In the genomic region with DNA sequence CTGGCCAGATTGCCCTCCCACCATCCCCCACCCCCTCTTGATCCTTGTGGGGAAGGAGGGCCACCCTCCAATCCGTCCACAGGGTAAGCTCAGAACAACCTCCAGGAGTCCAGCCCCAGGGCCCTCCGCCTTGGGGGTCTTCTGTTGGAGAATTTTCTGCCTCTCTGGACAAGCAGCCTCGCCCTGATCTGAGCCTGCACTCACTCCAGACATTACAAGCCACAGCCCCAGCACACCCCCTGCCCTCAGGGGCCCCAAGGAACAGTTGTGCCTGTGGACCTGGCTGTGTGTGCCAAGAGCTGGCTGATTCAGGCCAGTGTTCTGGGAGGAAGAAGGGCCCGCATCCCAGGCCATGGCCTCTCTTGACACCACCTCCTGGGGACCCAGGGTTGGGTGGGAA, we compare ENCODE assay signal across 12 cellular contexts. TPM values are rescaled to one million over a fixed set of nuclear protein-coding genes. Genes with fewer than 3 reads are reported as not detected.
DNase-seq lines count a peak whose midpoint lies in the region; ATAC-seq, FAIRE-seq and TF ChIP-seq lines count a peak whose summit lies in the region.
"Had no signal": no experiment of that assay in that cellular context is flagged by ENCODE, and none has a peak within 500 bp of the region (broad histone marks: within the 10 kb centered on the region; RNA-seq: fewer than 3 reads in every experiment).

No MANE protein-coding gene starts in this region.

- TF ChIP-seq CTCF in fibroblast of villous mesenchyme (IDR thresholded peaks at IDR 0.05; ENCODE audit: insufficient read depth, low read depth, low read length) (no peak), gastrocnemius medialis (IDR thresholded peaks at IDR 0.05 in 4 of 5, conservative IDR thresholded peaks at IDR 0.05 in 1 of 5) (no peak)

- peaks cover 9% of the 10 kb centered on the region for H3F3A ChIP-seq in GM23248 (ENCODE audit: insufficient read depth)

- H3K36me3 ChIP-seq in GM23248 (ENCODE audit: low read depth), result no peaks in the 10 kb centered on the region
- H3K36me3 ChIP-seq in SJCRH30, result no peaks in the 10 kb centered on the region
- H3K36me3 ChIP-seq in gastrocnemius medialis, result peaks cover 0 to 26% of the 10 kb centered on the region in 2 donors

- H3K9me2 ChIP-seq in GM23248 (ENCODE audit: insufficient read depth), result no peaks in the 10 kb centered on the region

- no peak for ATAC-seq in gastrocnemius medialis
- ATAC-seq: K562 had no signal

- H3K4me1 ChIP-seq in GM23248 (ENCODE audit: insufficient read depth), result 0 out of 2 replicates have a peak, but pooled peaks cover 4% of the 10 kb centered on the region
- H3K4me1 ChIP-seq in SJCRH30, result no peaks in the 10 kb centered on the region
- H3K4me1 ChIP-seq in gastrocnemius medialis, result peaks cover 23 to 33% of the 10 kb centered on the region in 2 donors

- H2AFZ ChIP-seq in GM23248, result no peak overlapping the region

- H3K9ac ChIP-seq in GM23248, result no peak overlapping the region

- no peak overlapping the region for H3K27ac ChIP-seq in GM23248
- H3K27ac ChIP-seq in SJCRH30, result no peak overlapping the region
- peak overlapping the region; percentile 14 to 69 (median 58) for H3K27ac ChIP-seq in gastrocnemius medialis
- H3K27ac ChIP-seq: SJSA1 had no signal

- peaks cover 24% of the 10 kb centered on the region for H3K27me3 ChIP-seq in GM23248 (replicated peaks; ENCODE audit: insufficient read depth)
- H3K27me3 ChIP-seq in SJCRH30, result no peaks in the 10 kb centered on the region
- peaks cover 33 to 51% (median 42%) of the 10 kb centered on the region in 3 donors for H3K27me3 ChIP-seq in gastrocnemius medialis

- H3K79me2 ChIP-seq in GM23248 (ENCODE audit: insufficient read depth), result no peaks in the 10 kb centered on the region

- H3K4me3 ChIP-seq in GM23248 (no peak overlapping the region; the same call in 1 of the 2 replicates), SJCRH30 (peak overlapping the region; percentile 35; the same call in 1 of the 2 replicates), fibroblast of villous mesenchyme (ENCODE audit: low read depth, low read length) (peak overlapping the region; percentile 34), gastrocnemius medialis (peak overlapping the region in 3 of 4 donors; percentile 57 to 63 (median 58))
- H3K4me3 ChIP-seq: K562, SJSA1 had no signal

- no peak for TF ChIP-seq POLR2A in gastrocnemius medialis (IDR thresholded peaks at IDR 0.05)

- no peak overlapping the region for H3K4me2 ChIP-seq in GM23248 (ENCODE audit: unreplicated experiment)

- H4K20me1 ChIP-seq in GM23248 (ENCODE audit: insufficient read depth), result no peaks in the 10 kb centered on the region

- 72 to 76% methylated on average over 3 to 4 of the region's 4 CpGs for WGBS in GM23248 (ENCODE audit: low coverage in 1 of 2, low lambda C conversion rate in 2 of 2, missing lambda C conversion rate in 2 of 2), 2 experiments

- in situ Hi-C loops in GM23248 (cut with MboI), result no loop called here
- in situ Hi-C loops in gastrocnemius medialis (cut with MboI; ENCODE audit: low sequenced_read_pairs in 4 of 4), result no loop called here

- DNase-seq in GM23248 (peak; percentile 19), SJCRH30 (no peak), fibroblast of villous mesenchyme (ENCODE audit: low read depth) (no peak), gastrocnemius medialis (no peak), Kasumi-1 (lab: John Stamatoyannopoulos, UW) (no peak), urothelium cell line (ENCODE audit: low spot score) (no peak), germinal center (ENCODE audit: low spot score) (no peak), NCI-H1092 (lab: John Stamatoyannopoulos, UW) (no peak)
- DNase-seq: amniotic stem cell had no signal

- no peak for FAIRE-seq in urothelium cell line (lab: Jason Lieb, UNC)
- FAIRE-seq: K562 had no signal

- H3K9me3 ChIP-seq in GM23248 (ENCODE audit: low read depth) (no peaks in the 10 kb centered on the region), SJCRH30 (replicated peaks) (no peaks in the 10 kb centered on the region), gastrocnemius medialis (no peaks in the 10 kb centered on the region)
- H3K9me3 ChIP-seq: right lobe of liver had no signal

- intact Hi-C loops in gastrocnemius medialis (cut with DNase I; ENCODE audit: low total_unique reads), result no loop called here

RNA-seq across cellular contexts. Expression of gene ARHGAP27, which starts 0.5 kb away (rescaled TPM):
- total RNA-seq in GM23248 (2014; rRNA removed; shearing (Covaris generic)), result 1.3 and 3.4 TPM in 2 replicates
- 0.33 and 0.59 TPM in 2 replicates for polyA plus RNA-seq in GM23248 (2016; fragmentation: Nextera tagmentation; extraction: Ambion mirVana)
- total RNA-seq in SJCRH30 (2014; rRNA removed; shearing (Covaris generic)), result 1.2 and 2.2 TPM in 2 replicates
- total RNA-seq in fibroblast of villous mesenchyme (0.97 and 1.7 TPM in 2 replicates), gastrocnemius medialis (1 to 10 TPM; 4.2 to 6.0 (median 5.1) TPM)

RNA-seq across cellular contexts. Expression of gene PLEKHM1, which starts 57.4 kb away (rescaled TPM):
- total RNA-seq in GM23248 (2014; rRNA removed; shearing (Covaris generic)), result 19.1 and 26.0 TPM in 2 replicates
- 15.3 and 18.6 TPM in 2 replicates for polyA plus RNA-seq in GM23248 (2016; fragmentation: Nextera tagmentation; extraction: Ambion mirVana)
- 15.4 and 17.0 TPM in 2 replicates for total RNA-seq in SJCRH30 (2014; rRNA removed; shearing (Covaris generic))
- total RNA-seq in fibroblast of villous mesenchyme (20.9 and 25.0 TPM in 2 replicates), gastrocnemius medialis (10 to 100 TPM; 27.5 to 86.8 (median 31.3) TPM)

Comparison
In these comparisons a context has a peak if more than half of its experiments do, and no peak if none do; other contexts are left out.
1. H3K27ac ChIP-seq: peak in gastrocnemius medialis (4 of 4); none in GM23248 (single experiment) and SJCRH30 (single experiment).